In genomic region chr3:109035082-109035481, GRCh38 we compare ENCODE assay signal across 36 cellular contexts.
DNase-seq lines count a peak whose midpoint lies in the region; ATAC-seq, FAIRE-seq and TF ChIP-seq lines count a peak whose summit lies in the region.
"Had no signal": no experiment of that assay in that cellular context is flagged by ENCODE, and none has a peak within 500 bp of the region (broad histone marks: within the 10 kb centered on the region; RNA-seq: fewer than 3 reads in every experiment).

No MANE protein-coding gene starts in this region.

- H3K27me3 ChIP-seq in HepG2 (ENCODE audit: control insufficient read depth in 1 of 2, insufficient read depth in 2 of 2, low read length in 2 of 2) (no peaks in the 10 kb centered on the region), right lobe of liver (no peaks in the 10 kb centered on the region), IMR-90 (ENCODE audit: control insufficient read depth, insufficient read depth, low read length) (no peaks in the 10 kb centered on the region), K562 (ENCODE audit: control insufficient read depth in 2 of 2, insufficient read depth in 2 of 2, low read length in 2 of 2) (no peaks in the 10 kb centered on the region)
- H3K27me3 ChIP-seq: BLaER1; BLaER1 treated with 17β-estradiol and CSF1 and Interleukin-3, amounts not matched to agents 10 nM and 100 nM had no signal

- no peaks in the 10 kb centered on the region for H3K36me3 ChIP-seq in HepG2 (replicated peaks in 1 of 2; ENCODE audit: control insufficient read depth in 1 of 2, insufficient read depth in 2 of 2, low read length in 2 of 2)
- H3K36me3 ChIP-seq in right lobe of liver, result no peaks in the 10 kb centered on the region
- H3K36me3 ChIP-seq in IMR-90 (ENCODE audit: control insufficient read depth, insufficient read depth, low read length), result no peaks in the 10 kb centered on the region
- no peaks in the 10 kb centered on the region for H3K36me3 ChIP-seq in K562 (ENCODE audit: control insufficient read depth, insufficient read depth, low read length)
- H3K36me3 ChIP-seq: BE2C; BLaER1; BLaER1 treated with 17β-estradiol and CSF1 and Interleukin-3, amounts not matched to agents 10 nM and 100 nM had no signal

- H3K9me3 ChIP-seq in HepG2 (ENCODE audit: low read length) (no peaks in the 10 kb centered on the region), right lobe of liver (no peaks in the 10 kb centered on the region), A549 (no peaks in the 10 kb centered on the region; the same call in 2 of the 3 replicates), IMR-90 (ENCODE audit: control insufficient read depth, insufficient read depth, low read length) (no peaks in the 10 kb centered on the region), K562 (replicated peaks; ENCODE audit: control insufficient read depth, insufficient read depth, low read depth, low read length) (no peaks in the 10 kb centered on the region)
- H3K9me3 ChIP-seq: BE2C, BLaER1, Caco-2 had no signal

- no peak for TF ChIP-seq POLR2A in HepG2 (IDR thresholded peaks at IDR 0.05; ENCODE audit: insufficient read depth in 1 of 2, low read depth in 2 of 2, low read length in 2 of 2)
- no peak for TF ChIP-seq POLR2A in right lobe of liver (IDR thresholded peaks at IDR 0.05)
- no peak for TF ChIP-seq POLR2A in A549 (IDR thresholded peaks at IDR 0.05; ENCODE audit: low read length)
- no peak for TF ChIP-seq POLR2A in IMR-90 (IDR thresholded peaks at IDR 0.05; ENCODE audit: low read depth, low read length)
- no peak for TF ChIP-seq POLR2A in K562 (conservative IDR thresholded peaks at IDR 0.05)

- no peak overlapping the region for H2AFZ ChIP-seq in HepG2 (ENCODE audit: low read length)
- H2AFZ ChIP-seq in IMR-90 (replicated peaks; ENCODE audit: low read length, poor library complexity), result no peak overlapping the region
- no peak overlapping the region for H2AFZ ChIP-seq in K562 (ENCODE audit: low read depth, low read length)

- no peak overlapping the region for H2BK120ac ChIP-seq in IMR-90 (ENCODE audit: low read depth, low read length)

- WGBS in HepG2 (ENCODE audit: low lambda C conversion rate), result 2% methylated on average over 1 of the region's 1 CpG
- 94% methylated on average over 1 of the region's 1 CpG for WGBS in right lobe of liver (ENCODE audit: insufficient coverage, low coverage, low lambda C conversion rate, missing lambda C conversion rate)
- WGBS in A549 (ENCODE audit: missing lambda C conversion rate), result 78% methylated on average over 1 of the region's 1 CpG
- no CpG with 5 or more reads among the region's 1 CpG for WGBS in IMR-90 (ENCODE audit: extremely low coverage in 2 of 2, insufficient read length in 1 of 2), 2 experiments
- WGBS in K562 (ENCODE audit: insufficient coverage, low coverage, missing lambda C conversion rate), result 0% methylated on average over 1 of the region's 1 CpG

- H2BK20ac ChIP-seq in IMR-90 (ENCODE audit: low read depth, low read length), result no peak overlapping the region

- H3K4me1 Mint-ChIP-seq in progenitor cell of endocrine pancreas (ENCODE audit: low read depth), result no peaks in the 10 kb centered on the region
- H3K4me1 Mint-ChIP-seq: B cell; CD14-positive monocyte; CD4-positive, alpha-beta memory T cell; CD4-positive, CD25-positive, alpha-beta regulatory T cell; CD8-positive, alpha-beta memory T cell had no signal

- POLR2A ChIA-PET in HepG2 (lab: Yijun Ruan, JAX), result no interaction called here
- POLR2A ChIA-PET in A549 (lab: Yijun Ruan, JAX), result no interaction called here
- POLR2A ChIA-PET in IMR-90 (lab: Charles Lee; ENCODE audit: unreplicated experiment), result no interaction called here
- POLR2A ChIA-PET in K562 (lab: Yijun Ruan, JAX), result no interaction called here

- H4K5ac ChIP-seq in IMR-90 (ENCODE audit: low read depth, low read length), result no peak overlapping the region

- H3K18ac ChIP-seq in IMR-90 (ENCODE audit: low read depth, low read length), result no peak overlapping the region

- TF ChIP-seq RAD21 in HepG2 (CRISPR knock-in tag; IDR thresholded peaks at IDR 0.05) (no peak), A549 (conservative IDR thresholded peaks at IDR 0.05 in 1 of 2, IDR thresholded peaks at IDR 0.05 in 1 of 2) (no peak), IMR-90 (IDR thresholded peaks at IDR 0.05; ENCODE audit: low read length) (no peak), K562 (CRISPR knock-in tag; conservative IDR thresholded peaks at IDR 0.05 in 1 of 2, IDR thresholded peaks at IDR 0.05 in 1 of 2) (no peak)

- H3K27me3 Mint-ChIP-seq in progenitor cell of endocrine pancreas, result peaks cover 2% of the 10 kb centered on the region

- H2AK9ac ChIP-seq in IMR-90 (replicated peaks; ENCODE audit: low read depth, low read length, poor library complexity), result no peak overlapping the region

- H3K9ac ChIP-seq in HepG2 (ENCODE audit: insufficient read depth, low read depth, low read length) (no peak overlapping the region), IMR-90 (ENCODE audit: low read depth, low read length) (no peak overlapping the region), K562 (ENCODE audit: insufficient read depth in 1 of 2, low read depth in 2 of 2, low read length in 2 of 2) (no peak overlapping the region)
- H3K9ac ChIP-seq: BLaER1; BLaER1 treated with 17β-estradiol and CSF1 and Interleukin-3, amounts not matched to agents 10 nM and 100 nM had no signal

- no peak overlapping the region for H2BK15ac ChIP-seq in IMR-90 (ENCODE audit: low read depth, low read length)

- no TSS peak for BruUV-seq in HepG2 (replicated peaks; lab: Mats Ljungman, UMichigan)
- BruUV-seq in IMR-90 (replicated peaks; lab: Mats Ljungman, UMichigan), result no TSS peak
- no TSS peak for BruUV-seq in K562 (replicated peaks; lab: Mats Ljungman, UMichigan)

- H3K27ac Mint-ChIP-seq in progenitor cell of endocrine pancreas, result no peak overlapping the region
- H3K27ac Mint-ChIP-seq: B cell; CD14-positive monocyte; CD4-positive, alpha-beta memory T cell; CD4-positive, alpha-beta T cell; CD4-positive, CD25-positive, alpha-beta regulatory T cell; CD8-positive, alpha-beta memory T cell; CD8-positive, alpha-beta T cell had no signal

- dilution Hi-C loops in IMR-90 (cut with HindIII; ENCODE audit: low sequenced_read_pairs, unreplicated experiment), result no loop called here

- in situ Hi-C loops in HepG2 (cut with HindIII; ENCODE audit: extremely low pct_ligation_motif_present, low pct_unique_long_range_greater_than_20kb) (no loop called here), IMR-90 (cut with MboI; ENCODE audit: low sequenced_read_pairs) (no loop called here), K562 (cut with MboI) (no loop called here)

- H3K79me2 ChIP-seq in HepG2 (ENCODE audit: insufficient read depth, low read length), result no peaks in the 10 kb centered on the region
- H3K79me2 ChIP-seq in K562 (ENCODE audit: control insufficient read depth, insufficient read depth, low read length), result no peaks in the 10 kb centered on the region

- no peak overlapping the region for H3K14ac ChIP-seq in IMR-90 (replicated peaks; ENCODE audit: low read depth, low read length)

- intact Hi-C loops in HepG2 (cut with micrococcal nuclease; ENCODE audit: unreplicated experiment), result no loop called here
- intact Hi-C loops in right lobe of liver (cut with DNase I), result no loop called here
- intact Hi-C loops in IMR-90 (cut with micrococcal nuclease), result no loop called here
- intact Hi-C loops in K562 (cut with micrococcal nuclease), result no loop called here

- DNase-seq in HepG2 (ENCODE audit: low spot score), result no peak
- no peak for DNase-seq in right lobe of liver
- no peak for DNase-seq in A549 (ENCODE audit: low read depth in 1 of 2, low spot score in 1 of 2)
- DNase-seq in IMR-90, result no peak
- DNase-seq in K562 (ENCODE audit: extremely low read depth in 1 of 4, low spot score in 3 of 4), result no peak
- DNase-seq in activated gamma-delta T cell treated with Interleukin-2 at 50 U/mL for 16 hours, result no peak
- DNase-seq in progenitor cell of endocrine pancreas (ENCODE audit: low spot score, unreplicated experiment), result no peak
- DNase-seq in NCI-H187 treated with DMSO at 0.1 percent for 48 hours (lab: John Stamatoyannopoulos, UW), result no peak
- DNase-seq: 8988T; ACHN; AML-193; BE2C; C1 segment of cervical spinal cord; Caco-2; Calu3; CD4-positive, alpha-beta memory T cell; CD4-positive, alpha-beta T cell; CD4-positive, CD25-positive, alpha-beta regulatory T cell; CD8-positive, alpha-beta memory T cell; CD8-positive, alpha-beta T cell; COR-L47; DMS 273 treated with DMSO at 0.1 percent for 48 hours; DMS153; DMS53; DMS79; DMS79 treated with DMSO at 0.1 percent for 48 hours; DND-41; EL had no signal

- no peak overlapping the region for H2AK5ac ChIP-seq in IMR-90 (ENCODE audit: low read depth, low read length)

- H3K4me1 ChIP-seq in HepG2 (ENCODE audit: insufficient read depth, low read length) (no peaks in the 10 kb centered on the region), right lobe of liver (no peaks in the 10 kb centered on the region), A549 (no peaks in the 10 kb centered on the region), IMR-90 (ENCODE audit: control insufficient read depth, insufficient read depth, low read length) (no peaks in the 10 kb centered on the region), K562 (replicated peaks in 1 of 2; ENCODE audit: control insufficient read depth in 2 of 2, insufficient read depth in 2 of 2, low read length in 2 of 2) (no peaks in the 10 kb centered on the region)
- H3K4me1 ChIP-seq: BE2C, Caco-2 had no signal

- no peak overlapping the region for H3K23ac ChIP-seq in IMR-90 (ENCODE audit: low read depth, low read length)

- no peaks in the 10 kb centered on the region for H3K79me1 ChIP-seq in IMR-90 (ENCODE audit: low read depth in 1 of 2, low read length in 2 of 2)

- no peak overlapping the region for H3K4ac ChIP-seq in IMR-90 (ENCODE audit: low read depth, low read length)

- no peak overlapping the region for H3K56ac ChIP-seq in IMR-90 (ENCODE audit: extremely low read depth, insufficient read depth, low read length)

- ATAC-seq in HepG2 (no peak), right lobe of liver (no peak), A549 (no peak), IMR-90 (ENCODE audit: low read depth) (no peak), K562 (no peak)
- ATAC-seq: CD8-positive, alpha-beta T cell had no signal

- no peak overlapping the region for H2BK5ac ChIP-seq in IMR-90 (ENCODE audit: low read depth, low read length, poor library complexity, severe bottlenecking)

- no peaks in the 10 kb centered on the region for H3K9me1 ChIP-seq in IMR-90 (ENCODE audit: insufficient read depth, low read length)
- no peaks in the 10 kb centered on the region for H3K9me1 ChIP-seq in K562 (ENCODE audit: control insufficient read depth, insufficient read depth, low read length)

- H3K4me3 ChIP-seq in HepG2 (replicated peaks in 1 of 3; ENCODE audit: insufficient read depth in 1 of 3, low read depth in 2 of 3, low read length in 3 of 3) (no peak overlapping the region), right lobe of liver (no peak overlapping the region), A549 (no peak overlapping the region), IMR-90 (ENCODE audit: insufficient read depth, low read depth, low read length) (no peak overlapping the region), K562 (no peak overlapping the region)
- H3K4me3 ChIP-seq: BLaER1; BLaER1 treated with 17β-estradiol and CSF1 and Interleukin-3, amounts not matched to agents 10 nM and 100 nM had no signal

- no peaks in the 10 kb centered on the region for H3K36me3 Mint-ChIP-seq in progenitor cell of endocrine pancreas (ENCODE audit: insufficient read depth)
- H3K36me3 Mint-ChIP-seq: CD14-positive monocyte; CD4-positive, alpha-beta memory T cell; CD4-positive, CD25-positive, alpha-beta regulatory T cell; CD8-positive, alpha-beta memory T cell; CD8-positive, alpha-beta T cell had no signal

- H3K9me3 Mint-ChIP-seq in progenitor cell of endocrine pancreas (ENCODE audit: low read depth), result peaks cover 1% of the 10 kb centered on the region
- H3K9me3 Mint-ChIP-seq: CD4-positive, alpha-beta T cell; CD8-positive, alpha-beta memory T cell; CD8-positive, alpha-beta T cell had no signal

- TF ChIP-seq EP300 in HepG2 (IDR thresholded peaks at IDR 0.05; ENCODE audit: low read depth in 2 of 2, low read length in 2 of 2) (no peak), HepG2 (CRISPR knock-in tag; IDR thresholded peaks at IDR 0.05; ENCODE audit: borderline replicate concordance) (no peak), A549 (IDR thresholded peaks at IDR 0.05) (no peak), K562 (IDR thresholded peaks at IDR 0.05; ENCODE audit: low read length) (no peak)

- CTCF ChIA-PET in HepG2 (lab: Yijun Ruan, JAX; ENCODE audit: low intra/inter-chr PET ratio, low total read pairs), result no interaction called here
- CTCF ChIA-PET in A549 (lab: Yijun Ruan, JAX), result interaction anchor here (4.1 kb wide), 1 partner anchor 11 kb away, joined by 13 read pairs; no protein-coding TSS in a partner anchor
- CTCF ChIA-PET in IMR-90 (lab: Yijun Ruan, JAX), result no interaction called here
- CTCF ChIA-PET in K562 (lab: Yijun Ruan, JAX; ENCODE audit: low intra/inter-chr PET ratio), result no interaction called here

- no peak overlapping the region for H3K4me2 ChIP-seq in HepG2 (ENCODE audit: low read depth, low read length)
- no peak overlapping the region for H3K4me2 ChIP-seq in A549
- H3K4me2 ChIP-seq in IMR-90 (ENCODE audit: low read depth, low read length), result no peak overlapping the region
- H3K4me2 ChIP-seq in K562 (ENCODE audit: insufficient read depth, low read length), result no peak overlapping the region
- H3K4me2 ChIP-seq: BLaER1; BLaER1 treated with 17β-estradiol and CSF1 and Interleukin-3, amounts not matched to agents 10 nM and 100 nM had no signal

- TF ChIP-seq CTCF in HepG2 (CRISPR knock-in tag; IDR thresholded peaks at IDR 0.05), result no peak
- TF ChIP-seq CTCF in right lobe of liver (IDR thresholded peaks at IDR 0.05), result no peak
- TF ChIP-seq CTCF in A549 (IDR thresholded peaks at IDR 0.05), result no peak
- TF ChIP-seq CTCF in IMR-90 (conservative IDR thresholded peaks at IDR 0.05; ENCODE audit: low read depth, low read length), result no peak
- TF ChIP-seq CTCF in K562 (IDR thresholded peaks at IDR 0.05 in 2 of 3, conservative IDR thresholded peaks at IDR 0.05 in 1 of 3; ENCODE audit: insufficient read depth in 2 of 3, low read depth in 1 of 3, low read length in 3 of 3), result no peak
- TF ChIP-seq CTCF in progenitor cell of endocrine pancreas (IDR thresholded peaks at IDR 0.05; ENCODE audit: unreplicated experiment), result no peak

- FAIRE-seq in HepG2 (lab: Jason Lieb, UNC), result no peak
- no peak for FAIRE-seq in A549 (lab: Jason Lieb, UNC)
- FAIRE-seq in K562 (lab: Jason Lieb, UNC), result no peak
- FAIRE-seq: A204.1, D721Med had no signal

- H4K20me1 ChIP-seq in HepG2 (ENCODE audit: insufficient read depth, low read length), result no peaks in the 10 kb centered on the region
- H4K20me1 ChIP-seq in IMR-90 (ENCODE audit: insufficient read depth, low read length), result no peaks in the 10 kb centered on the region
- no peaks in the 10 kb centered on the region for H4K20me1 ChIP-seq in K562 (replicated peaks; ENCODE audit: control insufficient read depth, insufficient read depth, low read length)
- H4K20me1 ChIP-seq: BLaER1; BLaER1 treated with 17β-estradiol and CSF1 and Interleukin-3, amounts not matched to agents 10 nM and 100 nM had no signal

- H3K27ac ChIP-seq in HepG2 (ENCODE audit: extremely low read length, insufficient read depth, low read length) (no peak overlapping the region), right lobe of liver (no peak overlapping the region), A549 (no peak overlapping the region), IMR-90 (ENCODE audit: insufficient read depth, low read length) (no peak overlapping the region), K562 (ENCODE audit: extremely low read depth, low read depth, low read length) (no peak overlapping the region)
- H3K27ac ChIP-seq: 22Rv1; BLaER1; BLaER1 treated with 17β-estradiol and CSF1 and Interleukin-3, amounts not matched to agents 10 nM and 100 nM; C4-2B had no signal

- no peak overlapping the region for H3K4me3 Mint-ChIP-seq in progenitor cell of endocrine pancreas (ENCODE audit: low read depth)
- H3K4me3 Mint-ChIP-seq: B cell; CD14-positive monocyte; CD4-positive, alpha-beta memory T cell; CD4-positive, alpha-beta T cell; CD4-positive, CD25-positive, alpha-beta regulatory T cell; CD8-positive, alpha-beta memory T cell; CD8-positive, alpha-beta T cell had no signal

- H4K91ac ChIP-seq in IMR-90 (ENCODE audit: insufficient read depth, low read depth, low read length), result no peak overlapping the region

- no peak overlapping the region for H4K8ac ChIP-seq in IMR-90 (ENCODE audit: low read depth in 2 of 2, low read length in 2 of 2)

Comparison
In these comparisons a context has a peak if more than half of its experiments do, and no peak if none do; other contexts are left out.
1. Of the 241 proteins assayed by ChIP-seq in both HepG2 and K562: peak only in HepG2: none; only in K562: NFE2L1; in both: none; in neither: 240.